1 cellular context compared by ENCODE assay signal in the genomic region with DNA sequence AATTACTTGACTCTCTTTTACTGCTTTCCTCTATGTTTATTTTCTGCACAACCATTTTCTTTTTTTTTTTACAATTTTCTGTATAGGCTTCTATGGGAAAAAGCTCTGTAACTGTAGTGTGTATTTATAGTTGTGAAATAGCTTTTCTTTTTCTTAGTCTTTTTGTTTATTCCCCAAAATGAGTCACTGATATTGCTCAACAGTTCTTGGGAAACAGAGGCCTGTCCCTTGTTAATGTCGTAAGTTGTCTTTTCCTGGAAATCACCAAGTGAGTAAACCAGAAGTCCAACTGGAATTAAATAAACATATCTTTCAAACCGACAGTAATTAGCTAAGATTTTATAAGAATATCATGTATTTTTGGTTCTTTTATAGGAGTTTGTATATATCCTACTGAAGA.
TF ChIP-seq lines count a peak whose summit lies in the region.

No MANE protein-coding gene starts in this region.

TF ChIP-seq in HepG2, 621 proteins besides CTCF, POLR2A, EP300 and RAD21 (continued from another document and continues in another):
- no peak for TF ChIP-seq USF2 (IDR thresholded peaks at IDR 0.05; ENCODE audit: low read depth, low read length)
- no peak for TF ChIP-seq USF2 (CRISPR knock-in tag; IDR thresholded peaks at IDR 0.05; ENCODE audit: borderline replicate concordance)
- peak; percentile 36; the same call in 1 of the 2 replicates for TF ChIP-seq CREB1 (IDR thresholded peaks at IDR 0.05)
- TF ChIP-seq CREB1 (CRISPR knock-in tag; IDR thresholded peaks at IDR 0.05) = peak; percentile 74
- TF ChIP-seq ZNF335 (CRISPR knock-in tag; IDR thresholded peaks at IDR 0.05) = 0 out of 2 replicates have a peak, but pooled peaks have one; percentile 29
- 0 out of 2 replicates have a peak, but pooled peaks have one; percentile 20 for TF ChIP-seq MIXL1 (CRISPR knock-in tag; IDR thresholded peaks at IDR 0.05)
- peak; percentile 87 for TF ChIP-seq FOSL1 (CRISPR knock-in tag; IDR thresholded peaks at IDR 0.05; ENCODE audit: borderline replicate concordance)
- no peak for TF ChIP-seq ZNF703 (CRISPR knock-in tag; IDR thresholded peaks at IDR 0.05; ENCODE audit: borderline replicate concordance)
- TF ChIP-seq, protein P1, sequence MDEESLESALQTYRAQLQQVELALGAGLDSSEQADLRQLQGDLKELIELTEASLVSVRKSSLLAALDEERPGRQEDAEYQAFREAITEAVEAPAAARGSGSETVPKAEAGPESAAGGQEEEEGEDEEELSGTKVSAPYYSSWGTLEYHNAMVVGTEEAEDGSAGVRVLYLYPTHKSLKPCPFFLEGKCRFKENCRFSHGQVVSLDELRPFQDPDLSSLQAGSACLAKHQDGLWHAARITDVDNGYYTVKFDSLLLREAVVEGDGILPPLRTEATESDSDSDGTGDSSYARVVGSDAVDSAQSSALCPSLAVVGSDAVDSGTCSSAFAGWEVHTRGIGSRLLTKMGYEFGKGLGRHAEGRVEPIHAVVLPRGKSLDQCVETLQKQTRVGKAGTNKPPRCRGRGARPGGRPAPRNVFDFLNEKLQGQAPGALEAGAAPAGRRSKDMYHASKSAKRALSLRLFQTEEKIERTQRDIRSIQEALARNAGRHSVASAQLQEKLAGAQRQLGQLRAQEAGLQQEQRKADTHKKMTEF (CRISPR knock-in tag; IDR thresholded peaks at IDR 0.05) = peak; percentile 85
- TF ChIP-seq ZNF12 (CRISPR knock-in tag; IDR thresholded peaks at IDR 0.05) = peak; percentile 52; the same call in 1 of the 2 replicates
- TF ChIP-seq, protein P2, sequence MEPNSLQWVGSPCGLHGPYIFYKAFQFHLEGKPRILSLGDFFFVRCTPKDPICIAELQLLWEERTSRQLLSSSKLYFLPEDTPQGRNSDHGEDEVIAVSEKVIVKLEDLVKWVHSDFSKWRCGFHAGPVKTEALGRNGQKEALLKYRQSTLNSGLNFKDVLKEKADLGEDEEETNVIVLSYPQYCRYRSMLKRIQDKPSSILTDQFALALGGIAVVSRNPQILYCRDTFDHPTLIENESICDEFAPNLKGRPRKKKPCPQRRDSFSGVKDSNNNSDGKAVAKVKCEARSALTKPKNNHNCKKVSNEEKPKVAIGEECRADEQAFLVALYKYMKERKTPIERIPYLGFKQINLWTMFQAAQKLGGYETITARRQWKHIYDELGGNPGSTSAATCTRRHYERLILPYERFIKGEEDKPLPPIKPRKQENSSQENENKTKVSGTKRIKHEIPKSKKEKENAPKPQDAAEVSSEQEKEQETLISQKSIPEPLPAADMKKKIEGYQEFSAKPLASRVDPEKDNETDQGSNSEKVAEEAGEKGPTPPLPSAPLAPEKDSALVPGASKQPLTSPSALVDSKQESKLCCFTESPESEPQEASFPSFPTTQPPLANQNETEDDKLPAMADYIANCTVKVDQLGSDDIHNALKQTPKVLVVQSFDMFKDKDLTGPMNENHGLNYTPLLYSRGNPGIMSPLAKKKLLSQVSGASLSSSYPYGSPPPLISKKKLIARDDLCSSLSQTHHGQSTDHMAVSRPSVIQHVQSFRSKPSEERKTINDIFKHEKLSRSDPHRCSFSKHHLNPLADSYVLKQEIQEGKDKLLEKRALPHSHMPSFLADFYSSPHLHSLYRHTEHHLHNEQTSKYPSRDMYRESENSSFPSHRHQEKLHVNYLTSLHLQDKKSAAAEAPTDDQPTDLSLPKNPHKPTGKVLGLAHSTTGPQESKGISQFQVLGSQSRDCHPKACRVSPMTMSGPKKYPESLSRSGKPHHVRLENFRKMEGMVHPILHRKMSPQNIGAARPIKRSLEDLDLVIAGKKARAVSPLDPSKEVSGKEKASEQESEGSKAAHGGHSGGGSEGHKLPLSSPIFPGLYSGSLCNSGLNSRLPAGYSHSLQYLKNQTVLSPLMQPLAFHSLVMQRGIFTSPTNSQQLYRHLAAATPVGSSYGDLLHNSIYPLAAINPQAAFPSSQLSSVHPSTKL (CRISPR knock-in tag; IDR thresholded peaks at IDR 0.05) = peak; percentile 88
- TF ChIP-seq THAP11 (CRISPR knock-in tag; IDR thresholded peaks at IDR 0.05) = peak; percentile 56
- peak; percentile 43; the same call in 1 of the 2 replicates for TF ChIP-seq YEATS2 (CRISPR knock-in tag; IDR thresholded peaks at IDR 0.05; ENCODE audit: borderline replicate concordance)
- TF ChIP-seq RFX3 (CRISPR knock-in tag; IDR thresholded peaks at IDR 0.05) = no peak
- no peak for TF ChIP-seq CAMTA2 (CRISPR knock-in tag; IDR thresholded peaks at IDR 0.05; ENCODE audit: borderline replicate concordance)
- TF ChIP-seq, protein P3, sequence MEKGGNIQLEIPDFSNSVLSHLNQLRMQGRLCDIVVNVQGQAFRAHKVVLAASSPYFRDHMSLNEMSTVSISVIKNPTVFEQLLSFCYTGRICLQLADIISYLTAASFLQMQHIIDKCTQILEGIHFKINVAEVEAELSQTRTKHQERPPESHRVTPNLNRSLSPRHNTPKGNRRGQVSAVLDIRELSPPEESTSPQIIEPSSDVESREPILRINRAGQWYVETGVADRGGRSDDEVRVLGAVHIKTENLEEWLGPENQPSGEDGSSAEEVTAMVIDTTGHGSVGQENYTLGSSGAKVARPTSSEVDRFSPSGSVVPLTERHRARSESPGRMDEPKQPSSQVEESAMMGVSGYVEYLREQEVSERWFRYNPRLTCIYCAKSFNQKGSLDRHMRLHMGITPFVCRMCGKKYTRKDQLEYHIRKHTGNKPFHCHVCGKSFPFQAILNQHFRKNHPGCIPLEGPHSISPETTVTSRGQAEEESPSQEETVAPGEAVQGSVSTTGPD (CRISPR knock-in tag; IDR thresholded peaks at IDR 0.05) = no peak
- TF ChIP-seq ZNF326 (CRISPR knock-in tag; IDR thresholded peaks at IDR 0.05; ENCODE audit: borderline replicate concordance) = no peak
- TF ChIP-seq, protein P4, sequence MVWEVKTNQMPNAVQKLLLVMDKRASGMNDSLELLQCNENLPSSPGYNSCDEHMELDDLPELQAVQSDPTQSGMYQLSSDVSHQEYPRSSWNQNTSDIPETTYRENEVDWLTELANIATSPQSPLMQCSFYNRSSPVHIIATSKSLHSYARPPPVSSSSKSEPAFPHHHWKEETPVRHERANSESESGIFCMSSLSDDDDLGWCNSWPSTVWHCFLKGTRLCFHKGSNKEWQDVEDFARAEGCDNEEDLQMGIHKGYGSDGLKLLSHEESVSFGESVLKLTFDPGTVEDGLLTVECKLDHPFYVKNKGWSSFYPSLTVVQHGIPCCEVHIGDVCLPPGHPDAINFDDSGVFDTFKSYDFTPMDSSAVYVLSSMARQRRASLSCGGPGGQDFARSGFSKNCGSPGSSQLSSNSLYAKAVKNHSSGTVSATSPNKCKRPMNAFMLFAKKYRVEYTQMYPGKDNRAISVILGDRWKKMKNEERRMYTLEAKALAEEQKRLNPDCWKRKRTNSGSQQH (CRISPR knock-in tag; IDR thresholded peaks at IDR 0.05; ENCODE audit: low read depth) = no peak
- peak; percentile 72 for TF ChIP-seq JUND (CRISPR knock-in tag; IDR thresholded peaks at IDR 0.05)
- peak; percentile 49; the same call in 1 of the 2 replicates for TF ChIP-seq CREM (IDR thresholded peaks at IDR 0.05)
- no peak for TF ChIP-seq CREM (CRISPR knock-in tag; IDR thresholded peaks at IDR 0.05)
- peak; percentile 82; the same call in 1 of the 2 replicates for TF ChIP-seq FOXK1 (CRISPR knock-in tag; IDR thresholded peaks at IDR 0.05; ENCODE audit: borderline replicate concordance, low read depth)
- TF ChIP-seq NCOA2 (CRISPR knock-in tag; IDR thresholded peaks at IDR 0.05) = peak; percentile 78
- TF ChIP-seq, protein P5, sequence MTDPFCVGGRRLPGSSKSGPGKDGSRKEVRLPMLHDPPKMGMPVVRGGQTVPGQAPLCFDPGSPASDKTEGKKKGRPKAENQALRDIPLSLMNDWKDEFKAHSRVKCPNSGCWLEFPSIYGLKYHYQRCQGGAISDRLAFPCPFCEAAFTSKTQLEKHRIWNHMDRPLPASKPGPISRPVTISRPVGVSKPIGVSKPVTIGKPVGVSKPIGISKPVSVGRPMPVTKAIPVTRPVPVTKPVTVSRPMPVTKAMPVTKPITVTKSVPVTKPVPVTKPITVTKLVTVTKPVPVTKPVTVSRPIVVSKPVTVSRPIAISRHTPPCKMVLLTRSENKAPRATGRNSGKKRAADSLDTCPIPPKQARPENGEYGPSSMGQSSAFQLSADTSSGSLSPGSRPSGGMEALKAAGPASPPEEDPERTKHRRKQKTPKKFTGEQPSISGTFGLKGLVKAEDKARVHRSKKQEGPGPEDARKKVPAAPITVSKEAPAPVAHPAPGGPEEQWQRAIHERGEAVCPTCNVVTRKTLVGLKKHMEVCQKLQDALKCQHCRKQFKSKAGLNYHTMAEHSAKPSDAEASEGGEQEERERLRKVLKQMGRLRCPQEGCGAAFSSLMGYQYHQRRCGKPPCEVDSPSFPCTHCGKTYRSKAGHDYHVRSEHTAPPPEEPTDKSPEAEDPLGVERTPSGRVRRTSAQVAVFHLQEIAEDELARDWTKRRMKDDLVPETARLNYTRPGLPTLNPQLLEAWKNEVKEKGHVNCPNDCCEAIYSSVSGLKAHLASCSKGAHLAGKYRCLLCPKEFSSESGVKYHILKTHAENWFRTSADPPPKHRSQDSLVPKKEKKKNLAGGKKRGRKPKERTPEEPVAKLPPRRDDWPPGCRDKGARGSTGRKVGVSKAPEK (CRISPR knock-in tag; IDR thresholded peaks at IDR 0.05; ENCODE audit: borderline replicate concordance) = no peak
- TF ChIP-seq, protein P6, sequence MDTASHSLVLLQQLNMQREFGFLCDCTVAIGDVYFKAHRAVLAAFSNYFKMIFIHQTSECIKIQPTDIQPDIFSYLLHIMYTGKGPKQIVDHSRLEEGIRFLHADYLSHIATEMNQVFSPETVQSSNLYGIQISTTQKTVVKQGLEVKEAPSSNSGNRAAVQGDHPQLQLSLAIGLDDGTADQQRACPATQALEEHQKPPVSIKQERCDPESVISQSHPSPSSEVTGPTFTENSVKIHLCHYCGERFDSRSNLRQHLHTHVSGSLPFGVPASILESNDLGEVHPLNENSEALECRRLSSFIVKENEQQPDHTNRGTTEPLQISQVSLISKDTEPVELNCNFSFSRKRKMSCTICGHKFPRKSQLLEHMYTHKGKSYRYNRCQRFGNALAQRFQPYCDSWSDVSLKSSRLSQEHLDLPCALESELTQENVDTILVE (CRISPR knock-in tag; IDR thresholded peaks at IDR 0.05) = 0 out of 2 replicates have a peak, but pooled peaks have one; percentile 49
- TF ChIP-seq SOX13 (IDR thresholded peaks at IDR 0.05) = no peak
- peak in 1 of 2 experiments; percentile 85; a peak in 2 of 4 replicates for TF ChIP-seq SOX13 (CRISPR knock-in tag; conservative IDR thresholded peaks at IDR 0.05 in 1 of 2, IDR thresholded peaks at IDR 0.05 in 1 of 2)
- peak; percentile 89; the same call in 1 of the 2 replicates for TF ChIP-seq FOSL2 (CRISPR knock-in tag; IDR thresholded peaks at IDR 0.05)
- TF ChIP-seq KLF15 (CRISPR knock-in tag; IDR thresholded peaks at IDR 0.05; ENCODE audit: borderline replicate concordance) = no peak
- peak; percentile 99 for TF ChIP-seq BCL6 (CRISPR knock-in tag; IDR thresholded peaks at IDR 0.05)
- TF ChIP-seq ZNF484 (CRISPR knock-in tag; IDR thresholded peaks at IDR 0.05; ENCODE audit: borderline replicate concordance, low read depth) = no peak
- no peak for TF ChIP-seq EEA1 (CRISPR knock-in tag; IDR thresholded peaks at IDR 0.05; ENCODE audit: borderline replicate concordance)
- 0 out of 2 replicates have a peak, but pooled peaks have one; percentile 19 for TF ChIP-seq GATAD1 (CRISPR knock-in tag; IDR thresholded peaks at IDR 0.05)
- no peak for TF ChIP-seq MXD4 (CRISPR knock-in tag; IDR thresholded peaks at IDR 0.05)
- TF ChIP-seq, protein P7, sequence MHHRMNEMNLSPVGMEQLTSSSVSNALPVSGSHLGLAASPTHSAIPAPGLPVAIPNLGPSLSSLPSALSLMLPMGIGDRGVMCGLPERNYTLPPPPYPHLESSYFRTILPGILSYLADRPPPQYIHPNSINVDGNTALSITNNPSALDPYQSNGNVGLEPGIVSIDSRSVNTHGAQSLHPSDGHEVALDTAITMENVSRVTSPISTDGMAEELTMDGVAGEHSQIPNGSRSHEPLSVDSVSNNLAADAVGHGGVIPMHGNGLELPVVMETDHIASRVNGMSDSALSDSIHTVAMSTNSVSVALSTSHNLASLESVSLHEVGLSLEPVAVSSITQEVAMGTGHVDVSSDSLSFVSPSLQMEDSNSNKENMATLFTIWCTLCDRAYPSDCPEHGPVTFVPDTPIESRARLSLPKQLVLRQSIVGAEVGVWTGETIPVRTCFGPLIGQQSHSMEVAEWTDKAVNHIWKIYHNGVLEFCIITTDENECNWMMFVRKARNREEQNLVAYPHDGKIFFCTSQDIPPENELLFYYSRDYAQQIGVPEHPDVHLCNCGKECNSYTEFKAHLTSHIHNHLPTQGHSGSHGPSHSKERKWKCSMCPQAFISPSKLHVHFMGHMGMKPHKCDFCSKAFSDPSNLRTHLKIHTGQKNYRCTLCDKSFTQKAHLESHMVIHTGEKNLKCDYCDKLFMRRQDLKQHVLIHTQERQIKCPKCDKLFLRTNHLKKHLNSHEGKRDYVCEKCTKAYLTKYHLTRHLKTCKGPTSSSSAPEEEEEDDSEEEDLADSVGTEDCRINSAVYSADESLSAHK (CRISPR knock-in tag; IDR thresholded peaks at IDR 0.05; ENCODE audit: borderline replicate concordance) = no peak
- peak; percentile 24; the same call in 1 of the 2 replicates for TF ChIP-seq FOXO1 (CRISPR knock-in tag; IDR thresholded peaks at IDR 0.05)
- TF ChIP-seq SOX5 (CRISPR knock-in tag; IDR thresholded peaks at IDR 0.05; ENCODE audit: borderline replicate concordance) = peak; percentile 82; the same call in 1 of the 2 replicates
- no peak for TF ChIP-seq ZNF644 (CRISPR knock-in tag; IDR thresholded peaks at IDR 0.05; ENCODE audit: low read depth)
- peak; percentile 88 for TF ChIP-seq GATAD2A (CRISPR knock-in tag; IDR thresholded peaks at IDR 0.05)
- 0 out of 2 replicates have a peak, but pooled peaks have one; percentile 53 for TF ChIP-seq ZSCAN9 (CRISPR knock-in tag; IDR thresholded peaks at IDR 0.05; ENCODE audit: borderline replicate concordance)
- peak; percentile 92 for TF ChIP-seq HMG20A (CRISPR knock-in tag; IDR thresholded peaks at IDR 0.05; ENCODE audit: borderline replicate concordance)
- TF ChIP-seq MAFK (conservative IDR thresholded peaks at IDR 0.05 in 1 of 2, IDR thresholded peaks at IDR 0.05 in 1 of 2; ENCODE audit: low read length in 2 of 2) = no peak
- TF ChIP-seq DBP (CRISPR knock-in tag; IDR thresholded peaks at IDR 0.05; ENCODE audit: not compliant biosample characterization) = no peak
